ENCODE assay signal across 2 cellular contexts in the genomic region with DNA sequence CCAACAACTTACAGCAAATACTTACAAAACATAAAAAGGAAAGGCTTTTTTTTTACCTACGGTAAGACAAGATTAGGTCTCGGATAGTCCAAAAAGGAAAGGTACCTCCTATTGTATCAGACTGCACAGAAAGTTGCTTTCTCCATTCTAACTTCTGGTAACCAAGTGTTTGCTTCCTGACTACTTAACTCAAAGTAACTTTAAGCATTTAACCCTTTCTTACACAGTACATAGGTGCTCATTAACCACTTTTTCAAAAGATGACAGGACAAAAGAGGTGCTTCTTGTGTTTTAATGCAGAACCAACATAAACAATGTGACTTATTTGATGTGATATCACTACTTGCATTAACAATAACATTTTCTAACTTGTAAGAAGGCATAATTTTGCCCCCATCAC.
TF ChIP-seq lines count a peak whose summit lies in the region.

No MANE protein-coding gene starts in this region.

TF ChIP-seq in HepG2, 621 proteins besides CTCF, POLR2A, EP300 and RAD21:
- TF ChIP-seq ZNF652 (CRISPR knock-in tag; IDR thresholded peaks at IDR 0.05; ENCODE audit: borderline replicate concordance, low read depth) (peak; percentile 50; the same call in 1 of the 2 replicates), PCBP2 (optimal IDR thresholded peaks at IDR 0.05; ENCODE audit: low read depth, low read length, poor library complexity, severe bottlenecking) (no peak)

TF ChIP-seq in WTC11, 78 proteins besides CTCF, POLR2A, EP300 and RAD21:
- TF ChIP-seq RELA (CRISPR knock-in tag; IDR thresholded peaks at IDR 0.05; ENCODE audit: borderline replicate concordance), result no peak
- TF ChIP-seq, protein P1, sequence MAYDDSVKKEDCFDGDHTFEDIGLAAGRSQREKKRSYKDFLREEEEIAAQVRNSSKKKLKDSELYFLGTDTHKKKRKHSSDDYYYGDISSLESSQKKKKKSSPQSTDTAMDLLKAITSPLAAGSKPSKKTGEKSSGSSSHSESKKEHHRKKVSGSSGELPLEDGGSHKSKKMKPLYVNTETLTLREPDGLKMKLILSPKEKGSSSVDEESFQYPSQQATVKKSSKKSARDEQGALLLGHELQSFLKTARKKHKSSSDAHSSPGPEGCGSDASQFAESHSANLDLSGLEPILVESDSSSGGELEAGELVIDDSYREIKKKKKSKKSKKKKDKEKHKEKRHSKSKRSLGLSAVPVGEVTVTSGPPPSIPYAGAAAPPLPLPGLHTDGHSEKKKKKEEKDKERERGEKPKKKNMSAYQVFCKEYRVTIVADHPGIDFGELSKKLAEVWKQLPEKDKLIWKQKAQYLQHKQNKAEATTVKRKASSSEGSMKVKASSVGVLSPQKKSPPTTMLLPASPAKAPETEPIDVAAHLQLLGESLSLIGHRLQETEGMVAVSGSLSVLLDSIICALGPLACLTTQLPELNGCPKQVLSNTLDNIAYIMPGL (CRISPR knock-in tag; IDR thresholded peaks at IDR 0.05), result no peak
- TF ChIP-seq IRF2 (CRISPR knock-in tag; IDR thresholded peaks at IDR 0.05; ENCODE audit: borderline replicate concordance, low read depth), result no peak
- no peak for TF ChIP-seq NR3C1 (CRISPR knock-in tag; conservative IDR thresholded peaks at IDR 0.05; ENCODE audit: low read depth)
- no peak for TF ChIP-seq HMGA2 (CRISPR knock-in tag; IDR thresholded peaks at IDR 0.05)
- TF ChIP-seq TEAD1 (CRISPR knock-in tag; IDR thresholded peaks at IDR 0.05), result no peak
- TF ChIP-seq, protein P2, sequence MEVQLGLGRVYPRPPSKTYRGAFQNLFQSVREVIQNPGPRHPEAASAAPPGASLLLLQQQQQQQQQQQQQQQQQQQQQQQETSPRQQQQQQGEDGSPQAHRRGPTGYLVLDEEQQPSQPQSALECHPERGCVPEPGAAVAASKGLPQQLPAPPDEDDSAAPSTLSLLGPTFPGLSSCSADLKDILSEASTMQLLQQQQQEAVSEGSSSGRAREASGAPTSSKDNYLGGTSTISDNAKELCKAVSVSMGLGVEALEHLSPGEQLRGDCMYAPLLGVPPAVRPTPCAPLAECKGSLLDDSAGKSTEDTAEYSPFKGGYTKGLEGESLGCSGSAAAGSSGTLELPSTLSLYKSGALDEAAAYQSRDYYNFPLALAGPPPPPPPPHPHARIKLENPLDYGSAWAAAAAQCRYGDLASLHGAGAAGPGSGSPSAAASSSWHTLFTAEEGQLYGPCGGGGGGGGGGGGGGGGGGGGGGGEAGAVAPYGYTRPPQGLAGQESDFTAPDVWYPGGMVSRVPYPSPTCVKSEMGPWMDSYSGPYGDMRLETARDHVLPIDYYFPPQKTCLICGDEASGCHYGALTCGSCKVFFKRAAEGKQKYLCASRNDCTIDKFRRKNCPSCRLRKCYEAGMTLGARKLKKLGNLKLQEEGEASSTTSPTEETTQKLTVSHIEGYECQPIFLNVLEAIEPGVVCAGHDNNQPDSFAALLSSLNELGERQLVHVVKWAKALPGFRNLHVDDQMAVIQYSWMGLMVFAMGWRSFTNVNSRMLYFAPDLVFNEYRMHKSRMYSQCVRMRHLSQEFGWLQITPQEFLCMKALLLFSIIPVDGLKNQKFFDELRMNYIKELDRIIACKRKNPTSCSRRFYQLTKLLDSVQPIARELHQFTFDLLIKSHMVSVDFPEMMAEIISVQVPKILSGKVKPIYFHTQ (CRISPR knock-in tag; IDR thresholded peaks at IDR 0.05), result no peak
- no peak for TF ChIP-seq RORB (CRISPR knock-in tag; IDR thresholded peaks at IDR 0.05)
- TF ChIP-seq CREM (CRISPR knock-in tag; IDR thresholded peaks at IDR 0.05), result no peak
- TF ChIP-seq, protein P3, sequence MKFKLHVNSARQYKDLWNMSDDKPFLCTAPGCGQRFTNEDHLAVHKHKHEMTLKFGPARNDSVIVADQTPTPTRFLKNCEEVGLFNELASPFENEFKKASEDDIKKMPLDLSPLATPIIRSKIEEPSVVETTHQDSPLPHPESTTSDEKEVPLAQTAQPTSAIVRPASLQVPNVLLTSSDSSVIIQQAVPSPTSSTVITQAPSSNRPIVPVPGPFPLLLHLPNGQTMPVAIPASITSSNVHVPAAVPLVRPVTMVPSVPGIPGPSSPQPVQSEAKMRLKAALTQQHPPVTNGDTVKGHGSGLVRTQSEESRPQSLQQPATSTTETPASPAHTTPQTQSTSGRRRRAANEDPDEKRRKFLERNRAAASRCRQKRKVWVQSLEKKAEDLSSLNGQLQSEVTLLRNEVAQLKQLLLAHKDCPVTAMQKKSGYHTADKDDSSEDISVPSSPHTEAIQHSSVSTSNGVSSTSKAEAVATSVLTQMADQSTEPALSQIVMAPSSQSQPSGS (CRISPR knock-in tag; IDR thresholded peaks at IDR 0.05; ENCODE audit: borderline replicate concordance, low read depth), result no peak
- TF ChIP-seq, protein P4, sequence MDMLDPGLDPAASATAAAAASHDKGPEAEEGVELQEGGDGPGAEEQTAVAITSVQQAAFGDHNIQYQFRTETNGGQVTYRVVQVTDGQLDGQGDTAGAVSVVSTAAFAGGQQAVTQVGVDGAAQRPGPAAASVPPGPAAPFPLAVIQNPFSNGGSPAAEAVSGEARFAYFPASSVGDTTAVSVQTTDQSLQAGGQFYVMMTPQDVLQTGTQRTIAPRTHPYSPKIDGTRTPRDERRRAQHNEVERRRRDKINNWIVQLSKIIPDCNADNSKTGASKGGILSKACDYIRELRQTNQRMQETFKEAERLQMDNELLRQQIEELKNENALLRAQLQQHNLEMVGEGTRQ (CRISPR knock-in tag; IDR thresholded peaks at IDR 0.05), result no peak
- no peak for TF ChIP-seq NFE2L1 (CRISPR knock-in tag; IDR thresholded peaks at IDR 0.05)
- no peak for TF ChIP-seq ZNF219 (CRISPR knock-in tag; IDR thresholded peaks at IDR 0.05; ENCODE audit: borderline replicate concordance)
- TF ChIP-seq, protein P5, sequence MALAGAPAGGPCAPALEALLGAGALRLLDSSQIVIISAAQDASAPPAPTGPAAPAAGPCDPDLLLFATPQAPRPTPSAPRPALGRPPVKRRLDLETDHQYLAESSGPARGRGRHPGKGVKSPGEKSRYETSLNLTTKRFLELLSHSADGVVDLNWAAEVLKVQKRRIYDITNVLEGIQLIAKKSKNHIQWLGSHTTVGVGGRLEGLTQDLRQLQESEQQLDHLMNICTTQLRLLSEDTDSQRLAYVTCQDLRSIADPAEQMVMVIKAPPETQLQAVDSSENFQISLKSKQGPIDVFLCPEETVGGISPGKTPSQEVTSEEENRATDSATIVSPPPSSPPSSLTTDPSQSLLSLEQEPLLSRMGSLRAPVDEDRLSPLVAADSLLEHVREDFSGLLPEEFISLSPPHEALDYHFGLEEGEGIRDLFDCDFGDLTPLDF (CRISPR knock-in tag; IDR thresholded peaks at IDR 0.05), result no peak
- no peak for TF ChIP-seq FOXP1 (CRISPR knock-in tag; IDR thresholded peaks at IDR 0.05; ENCODE audit: borderline replicate concordance)
- no peak for TF ChIP-seq ELF4 (CRISPR knock-in tag; IDR thresholded peaks at IDR 0.05; ENCODE audit: low read depth)
- no peak for TF ChIP-seq FOXK1 (CRISPR knock-in tag; IDR thresholded peaks at IDR 0.05)
